Comparison of ENCODE assay signal across 22 cellular contexts in the genomic region with DNA sequence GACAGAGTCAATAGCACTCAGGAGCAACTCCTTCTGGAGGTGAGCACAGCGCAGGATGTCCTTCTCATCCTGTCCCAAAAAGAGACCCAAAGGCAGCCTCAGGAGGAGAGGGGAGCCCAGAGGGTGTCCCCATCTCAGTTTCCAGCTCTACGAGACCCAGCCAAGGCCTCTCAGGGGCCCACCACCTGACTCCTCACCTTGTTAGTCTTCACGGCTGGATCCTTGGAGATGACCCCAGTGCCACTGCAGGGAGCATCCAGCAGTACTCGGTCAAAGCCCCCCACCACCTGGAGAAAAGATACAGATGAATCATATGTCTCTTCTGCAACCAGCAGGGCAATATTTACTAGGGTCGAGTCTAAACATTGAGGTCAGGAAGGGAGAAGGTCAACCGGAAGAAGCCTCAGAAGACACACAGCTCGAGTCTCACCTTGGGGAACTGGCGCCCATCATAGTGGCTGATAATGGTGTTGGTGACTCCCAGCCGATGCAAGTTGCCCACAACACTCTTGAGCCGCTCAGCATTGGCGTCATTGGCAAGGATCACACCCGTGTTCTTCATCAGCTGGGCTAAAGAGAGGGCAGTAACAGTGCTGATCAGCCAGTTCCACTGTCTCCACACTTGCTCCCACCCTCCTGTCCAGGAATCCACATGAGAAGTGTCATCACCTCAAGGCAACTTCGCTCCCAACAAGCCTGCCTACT. TPM values are rescaled to one million over a fixed set of nuclear protein-coding genes. Genes with fewer than 3 reads are reported as not detected.
DNase-seq lines count a peak whose midpoint lies in the region; ATAC-seq, FAIRE-seq and TF ChIP-seq lines count a peak whose summit lies in the region.
"Had no signal": no experiment of that assay in that cellular context is flagged by ENCODE, and none has a peak within 500 bp of the region (broad histone marks: within the 10 kb centered on the region; RNA-seq: fewer than 3 reads in every experiment).

No MANE protein-coding gene starts in this region.

- H3K4me2 ChIP-seq in HepG2 (ENCODE audit: low read depth, low read length) (no peak overlapping the region), astrocyte (ENCODE audit: low read length) (no peak overlapping the region), parathyroid adenoma (ENCODE audit: low read length) (no peak overlapping the region)
- H3K4me2 ChIP-seq: BLaER1 treated with 17β-estradiol and CSF1 and Interleukin-3, amounts not matched to agents 10 nM and 100 nM had no signal

- ATAC-seq in HepG2 (no peak), right lobe of liver (no peak)
- ATAC-seq: CD8-positive, alpha-beta T cell; Panc1 had no signal

- H3K9me3 Mint-ChIP-seq in astrocyte (ENCODE audit: unreplicated experiment) (no peaks in the 10 kb centered on the region), glutamatergic neuron (ENCODE audit: unreplicated experiment) (peaks cover 3% of the 10 kb centered on the region)
- H3K9me3 Mint-ChIP-seq in activated CD4-positive, alpha-beta memory T cell treated with anti-CD3 and anti-CD28 coated beads for 36 hours, result no peaks in the 10 kb centered on the region
- H3K9me3 Mint-ChIP-seq: CD8-positive, alpha-beta T cell; IgD-negative memory B cell had no signal

- H3K9me3 ChIP-seq in HepG2 (ENCODE audit: low read length) (no peaks in the 10 kb centered on the region), right lobe of liver (no peaks in the 10 kb centered on the region), astrocyte (ENCODE audit: insufficient read depth, low read depth, low read length) (no peaks in the 10 kb centered on the region), parathyroid adenoma (ENCODE audit: control insufficient read depth, low read length) (no peaks in the 10 kb centered on the region)
- H3K9me3 ChIP-seq: BLaER1 treated with 17β-estradiol and CSF1 and Interleukin-3, amounts not matched to agents 10 nM and 100 nM; SJCRH30 had no signal

- POLR2A ChIA-PET in HepG2 (lab: Yijun Ruan, JAX), result interaction anchor here (1.1 kb wide), 1 partner anchor 18 kb away, joined by 3 read pairs; no protein-coding TSS in a partner anchor
- POLR2A ChIA-PET in activated CD4-positive, alpha-beta memory T cell treated with anti-CD3 and anti-CD28 coated beads for 36 hours (lab: Charles Lee), result no interaction called here

- H2AFZ ChIP-seq in HepG2 (ENCODE audit: low read length) (no peak overlapping the region), astrocyte (ENCODE audit: low read depth, low read length) (no peak overlapping the region), parathyroid adenoma (no peak overlapping the region)

- H3K4me1 ChIP-seq in HepG2 (ENCODE audit: insufficient read depth, low read length) (peaks cover 11% of the 10 kb centered on the region), right lobe of liver (peaks cover 0 to 6% (median 0%) of the 10 kb centered on the region in 4 donors), astrocyte (ENCODE audit: insufficient read depth, low read length) (no peaks in the 10 kb centered on the region), parathyroid adenoma (peaks cover 15% of the 10 kb centered on the region)
- H3K4me1 ChIP-seq: SJCRH30 had no signal

- DNase-seq in HepG2 (ENCODE audit: low spot score), result no peak
- DNase-seq in right lobe of liver, result no peak
- DNase-seq in astrocyte (ENCODE audit: low read depth), result no peak
- no peak for DNase-seq in DMS79 (lab: John Stamatoyannopoulos, UW)
- no peak for DNase-seq in glutamatergic neuron
- DNase-seq in activated CD4-positive, alpha-beta memory T cell treated with anti-CD3 and anti-CD28 coated beads for 36 hours, result no peak
- DNase-seq: CD8-positive, alpha-beta T cell; GOT3; HCEC 1CT; NCI-H1105; NCI-H146; NCI-H2029; NCI-H226; NCI-H510A treated with DMSO at 0.1 percent for 48 hours; NCI-H748 treated with DMSO at 0.1 percent for 48 hours; SJCRH30 had no signal

- H3K27me3 Mint-ChIP-seq in astrocyte (ENCODE audit: low read depth, unreplicated experiment), result no peaks in the 10 kb centered on the region
- H3K27me3 Mint-ChIP-seq in glutamatergic neuron (ENCODE audit: unreplicated experiment), result peaks cover 8% of the 10 kb centered on the region
- H3K27me3 Mint-ChIP-seq in activated CD4-positive, alpha-beta memory T cell treated with anti-CD3 and anti-CD28 coated beads for 36 hours, result no peaks in the 10 kb centered on the region
- H3K27me3 Mint-ChIP-seq: IgD-negative memory B cell had no signal

- no peak overlapping the region for H3K9ac ChIP-seq in HepG2 (ENCODE audit: insufficient read depth, low read depth, low read length)
- no peak overlapping the region for H3K9ac ChIP-seq in astrocyte (ENCODE audit: low read length)
- H3K9ac ChIP-seq in parathyroid adenoma, result no peak overlapping the region

- TF ChIP-seq POLR2A in HepG2 (IDR thresholded peaks at IDR 0.05; ENCODE audit: insufficient read depth in 1 of 2, low read depth in 2 of 2, low read length in 2 of 2) (no peak), right lobe of liver (IDR thresholded peaks at IDR 0.05) (no peak)

- TF ChIP-seq RAD21 in HepG2 (CRISPR knock-in tag; IDR thresholded peaks at IDR 0.05), result no peak

- H3K27me3 ChIP-seq in HepG2 (ENCODE audit: control insufficient read depth in 1 of 2, insufficient read depth in 2 of 2, low read length in 2 of 2), result no peaks in the 10 kb centered on the region
- H3K27me3 ChIP-seq in right lobe of liver, result no peaks in the 10 kb centered on the region
- no peaks in the 10 kb centered on the region for H3K27me3 ChIP-seq in astrocyte (ENCODE audit: insufficient read depth, low read length)
- H3K27me3 ChIP-seq in parathyroid adenoma (ENCODE audit: control insufficient read depth, insufficient read depth, low read length), result no peaks in the 10 kb centered on the region
- H3K27me3 ChIP-seq: BLaER1 treated with 17β-estradiol and CSF1 and Interleukin-3, amounts not matched to agents 10 nM and 100 nM; SJCRH30 had no signal

- CTCF ChIA-PET in HepG2 (lab: Yijun Ruan, JAX; ENCODE audit: low intra/inter-chr PET ratio, low total read pairs), result no interaction called here
- CTCF ChIA-PET in activated CD4-positive, alpha-beta memory T cell treated with anti-CD3 and anti-CD28 coated beads for 36 hours (lab: Charles Lee), result interaction anchor here (1.2 to 1.5 kb wide), 2 partner anchors 10 kb away, joined by 3 to 5 read pairs; no protein-coding TSS in a partner anchor

- WGBS in HepG2 (ENCODE audit: low lambda C conversion rate), result 99% methylated on average over 10 of the region's 13 CpGs
- 74% methylated on average over 6 of the region's 13 CpGs for WGBS in right lobe of liver (ENCODE audit: insufficient coverage, low coverage, low lambda C conversion rate, missing lambda C conversion rate)

- intact Hi-C loops in HepG2 (cut with micrococcal nuclease; ENCODE audit: unreplicated experiment), result no loop called here
- intact Hi-C loops in right lobe of liver (cut with DNase I), result no loop called here
- intact Hi-C loops in activated CD4-positive, alpha-beta memory T cell treated with anti-CD3 and anti-CD28 coated beads for 36 hours (cut with micrococcal nuclease), result no loop called here

- in situ Hi-C loops in HepG2 (cut with HindIII; ENCODE audit: extremely low pct_ligation_motif_present, low pct_unique_long_range_greater_than_20kb), result no loop called here

- H3K4me1 Mint-ChIP-seq in astrocyte (ENCODE audit: low read depth, unreplicated experiment) (no peaks in the 10 kb centered on the region), glutamatergic neuron (ENCODE audit: low read depth, unreplicated experiment) (peaks cover 4% of the 10 kb centered on the region)
- H3K4me1 Mint-ChIP-seq in activated CD4-positive, alpha-beta memory T cell treated with anti-CD3 and anti-CD28 coated beads for 36 hours (ENCODE audit: low read depth), result peaks cover 23% of the 10 kb centered on the region

- H3K4me3 ChIP-seq in HepG2 (replicated peaks in 1 of 3; ENCODE audit: insufficient read depth in 1 of 3, low read depth in 2 of 3, low read length in 3 of 3) (no peak overlapping the region), right lobe of liver (no peak overlapping the region), astrocyte (ENCODE audit: insufficient read depth, low read depth, low read length) (no peak overlapping the region), parathyroid adenoma (ENCODE audit: low read depth, low read length) (no peak overlapping the region)
- H3K4me3 ChIP-seq: BLaER1 treated with 17β-estradiol and CSF1 and Interleukin-3, amounts not matched to agents 10 nM and 100 nM; SJCRH30 had no signal

- peak overlapping the region; percentile 68 for H3K4me3 Mint-ChIP-seq in astrocyte (ENCODE audit: unreplicated experiment)
- no peak overlapping the region for H3K4me3 Mint-ChIP-seq in glutamatergic neuron (ENCODE audit: unreplicated experiment)
- H3K4me3 Mint-ChIP-seq in activated CD4-positive, alpha-beta memory T cell treated with anti-CD3 and anti-CD28 coated beads for 36 hours, result no peak overlapping the region
- H3K4me3 Mint-ChIP-seq: CD8-positive, alpha-beta T cell had no signal

- TF ChIP-seq CTCF in HepG2 (CRISPR knock-in tag; IDR thresholded peaks at IDR 0.05) (no peak), right lobe of liver (IDR thresholded peaks at IDR 0.05) (no peak), astrocyte (IDR thresholded peaks at IDR 0.05; ENCODE audit: insufficient read depth, low read depth, low read length) (no peak), parathyroid adenoma (IDR thresholded peaks at IDR 0.05) (no peak), glutamatergic neuron (IDR thresholded peaks at IDR 0.05; ENCODE audit: partially characterized antibody, unreplicated experiment) (no peak)

- TF ChIP-seq EP300 in HepG2 (IDR thresholded peaks at IDR 0.05; ENCODE audit: low read depth in 2 of 2, low read length in 2 of 2), result no peak
- TF ChIP-seq EP300 in HepG2 (CRISPR knock-in tag; IDR thresholded peaks at IDR 0.05; ENCODE audit: borderline replicate concordance), result no peak

- no peak overlapping the region for H3K27ac Mint-ChIP-seq in astrocyte (ENCODE audit: unreplicated experiment)
- no peak overlapping the region for H3K27ac Mint-ChIP-seq in glutamatergic neuron (ENCODE audit: unreplicated experiment)
- no peak overlapping the region for H3K27ac Mint-ChIP-seq in activated CD4-positive, alpha-beta memory T cell treated with anti-CD3 and anti-CD28 coated beads for 36 hours
- H3K27ac Mint-ChIP-seq: CD8-positive, alpha-beta T cell had no signal

- H3K27ac ChIP-seq in HepG2 (ENCODE audit: extremely low read length, insufficient read depth, low read length) (no peak overlapping the region), right lobe of liver (no peak overlapping the region), astrocyte (ENCODE audit: low read depth, low read length) (no peak overlapping the region), parathyroid adenoma (peak overlapping the region; percentile 90)
- H3K27ac ChIP-seq: BLaER1 treated with 17β-estradiol and CSF1 and Interleukin-3, amounts not matched to agents 10 nM and 100 nM; SJCRH30 had no signal

- peaks cover 9% of the 10 kb centered on the region for H3K79me2 ChIP-seq in HepG2 (ENCODE audit: insufficient read depth, low read length)
- peaks cover 53% of the 10 kb centered on the region for H3K79me2 ChIP-seq in astrocyte (ENCODE audit: insufficient read depth, low read length)
- H3K79me2 ChIP-seq in parathyroid adenoma, result peaks cover 8% of the 10 kb centered on the region

- H3K36me3 Mint-ChIP-seq in astrocyte (ENCODE audit: low read depth, unreplicated experiment) (peaks cover 27% of the 10 kb centered on the region), glutamatergic neuron (ENCODE audit: unreplicated experiment) (no peaks in the 10 kb centered on the region)
- peaks cover 60% of the 10 kb centered on the region for H3K36me3 Mint-ChIP-seq in activated CD4-positive, alpha-beta memory T cell treated with anti-CD3 and anti-CD28 coated beads for 36 hours

- no TSS peak for BruUV-seq in HepG2 (replicated peaks; lab: Mats Ljungman, UMichigan)

- peaks cover 31 to 66% of the 10 kb centered on the region in 2 experiments for H3K36me3 ChIP-seq in HepG2 (replicated peaks in 1 of 2; ENCODE audit: control insufficient read depth in 1 of 2, insufficient read depth in 2 of 2, low read length in 2 of 2)
- peaks cover 0 to 64% (median 22%) of the 10 kb centered on the region in 4 donors for H3K36me3 ChIP-seq in right lobe of liver
- peaks cover 60% of the 10 kb centered on the region for H3K36me3 ChIP-seq in astrocyte (ENCODE audit: insufficient read depth, low read length)
- no peaks in the 10 kb centered on the region for H3K36me3 ChIP-seq in parathyroid adenoma (ENCODE audit: control insufficient read depth, insufficient read depth, low read length)

- H4K20me1 ChIP-seq in HepG2 (ENCODE audit: insufficient read depth, low read length) (no peaks in the 10 kb centered on the region), astrocyte (ENCODE audit: insufficient read depth, low read length) (peaks cover 63% of the 10 kb centered on the region)

- FAIRE-seq in HepG2 (lab: Jason Lieb, UNC) (no peak), astrocyte (lab: Jason Lieb, UNC) (no peak)
- FAIRE-seq: G401.6, GM18507 had no signal

RNA-seq across cellular contexts. Expression of a gene that starts 4.8 kb away (rescaled TPM):
- total RNA-seq in HepG2 (2016; rRNA removed; fragmentation: Illumina TruSeq; extraction: Trizol) (7.0 and 12.8 TPM in 2 replicates), right lobe of liver (1 to 10 TPM; 5.5 to 9.3 (median 7.4) TPM), astrocyte (18.8 and 20.8 TPM in 2 replicates), glutamatergic neuron (ENCODE audit: unreplicated experiment) (50.3 TPM)
- 2.3 and 2.6 TPM in 2 replicates for total RNA-seq in HepG2 (2016; cell fraction: cytosol; rRNA removed; fragmentation: Illumina TruSeq; extraction: Trizol; ENCODE audit: low read depth)
- 6.1 and 12.5 TPM in 2 replicates for total RNA-seq in HepG2 (2016; cell fraction: insoluble cytoplasmic fraction; rRNA removed; fragmentation: Illumina TruSeq; extraction: Trizol)
- total RNA-seq in HepG2 (2016; cell fraction: membrane; rRNA removed; fragmentation: Illumina TruSeq; extraction: Trizol), result 4.1 and 5.9 TPM in 2 replicates
- total RNA-seq in HepG2 (2016; cell fraction: nucleus; rRNA removed; fragmentation: Illumina TruSeq; extraction: Trizol), result 13.7 and 16.1 TPM in 2 replicates
- polyA plus RNA-seq in HepG2 (2011; rRNA removed), result 14.6 and 18.3 TPM in 2 replicates
- 7.8 and 9.6 TPM in 2 replicates for polyA plus RNA-seq in HepG2 (2011; cell fraction: cytosol; rRNA removed)
- polyA plus RNA-seq in HepG2 (2011; cell fraction: nucleus; rRNA removed), result 132 TPM in 2 replicates
- 8.0 and 11.7 TPM in 2 replicates for polyA plus RNA-seq in HepG2 (2012)
- polyA plus RNA-seq in HepG2 (2016; cell fraction: cytosol; fragmentation: Illumina TruSeq; extraction: Trizol; ENCODE audit: low read depth), result 1.9 TPM in 2 replicates
- 6.6 and 8.2 TPM in 2 replicates for polyA plus RNA-seq in HepG2 (2016; cell fraction: insoluble cytoplasmic fraction; fragmentation: Illumina TruSeq; extraction: Trizol; ENCODE audit: low read depth)
- 3.2 and 3.5 TPM in 2 replicates for polyA plus RNA-seq in HepG2 (2016; cell fraction: membrane; fragmentation: Illumina TruSeq; extraction: Trizol; ENCODE audit: low read depth)
- polyA plus RNA-seq in HepG2 (2016; cell fraction: nucleus; fragmentation: Illumina TruSeq; extraction: Trizol; ENCODE audit: insufficient read depth, low read depth), result 54.2 and 55.8 TPM in 2 replicates
- polyA minus RNA-seq in HepG2 (2011; rRNA and poly(A)+ RNA removed; ENCODE audit: low replicate concordance), result 0.61 and 11.8 TPM in 2 replicates
- polyA minus RNA-seq in HepG2 (2011; cell fraction: cytosol; rRNA and poly(A)+ RNA removed), result 2.9 and 3.4 TPM in 2 replicates
- 12.5 and 14.4 TPM in 2 replicates for polyA minus RNA-seq in HepG2 (2011; cell fraction: nucleus; rRNA and poly(A)+ RNA removed)
- total RNA-seq in activated CD4-positive, alpha-beta memory T cell treated with anti-CD3 and anti-CD28 coated beads for 36 hours, result 10 to 100 TPM; 10.9 to 12.4 TPM

RNA-seq across cellular contexts. Expression of a gene that starts 7.4 kb away (rescaled TPM):
- 50.0 and 56.7 TPM in 2 replicates for total RNA-seq in HepG2 (2016; rRNA removed; fragmentation: Illumina TruSeq; extraction: Trizol)
- total RNA-seq in HepG2 (2016; cell fraction: cytosol; rRNA removed; fragmentation: Illumina TruSeq; extraction: Trizol; ENCODE audit: low read depth), result 12.9 and 15.9 TPM in 2 replicates
- 47.8 and 60.1 TPM in 2 replicates for total RNA-seq in HepG2 (2016; cell fraction: insoluble cytoplasmic fraction; rRNA removed; fragmentation: Illumina TruSeq; extraction: Trizol)
- total RNA-seq in HepG2 (2016; cell fraction: membrane; rRNA removed; fragmentation: Illumina TruSeq; extraction: Trizol), result 14.5 and 16.3 TPM in 2 replicates
- total RNA-seq in HepG2 (2016; cell fraction: nucleus; rRNA removed; fragmentation: Illumina TruSeq; extraction: Trizol), result 58.7 and 75.9 TPM in 2 replicates
- 47.3 and 52.9 TPM in 2 replicates for polyA plus RNA-seq in HepG2 (2011; rRNA removed)
- 23.1 and 25.0 TPM in 2 replicates for polyA plus RNA-seq in HepG2 (2011; cell fraction: cytosol; rRNA removed)
- 189 and 191 TPM in 2 replicates for polyA plus RNA-seq in HepG2 (2011; cell fraction: nucleus; rRNA removed)
- polyA plus RNA-seq in HepG2 (2012), result 39.3 and 51.1 TPM in 2 replicates
- 5.0 and 5.2 TPM in 2 replicates for polyA plus RNA-seq in HepG2 (2016; cell fraction: cytosol; fragmentation: Illumina TruSeq; extraction: Trizol; ENCODE audit: low read depth)
- polyA plus RNA-seq in HepG2 (2016; cell fraction: insoluble cytoplasmic fraction; fragmentation: Illumina TruSeq; extraction: Trizol; ENCODE audit: low read depth), result 58.8 and 61.3 TPM in 2 replicates
- polyA plus RNA-seq in HepG2 (2016; cell fraction: membrane; fragmentation: Illumina TruSeq; extraction: Trizol; ENCODE audit: low read depth), result 8.6 and 9.0 TPM in 2 replicates
- 230 and 250 TPM in 2 replicates for polyA plus RNA-seq in HepG2 (2016; cell fraction: nucleus; fragmentation: Illumina TruSeq; extraction: Trizol; ENCODE audit: insufficient read depth, low read depth)
- 70.3 and 126 TPM in 2 replicates for polyA minus RNA-seq in HepG2 (2011; rRNA and poly(A)+ RNA removed; ENCODE audit: low replicate concordance)
- polyA minus RNA-seq in HepG2 (2011; cell fraction: cytosol; rRNA and poly(A)+ RNA removed), result 17.4 and 20.0 TPM in 2 replicates
- 63.5 and 67.9 TPM in 2 replicates for polyA minus RNA-seq in HepG2 (2011; cell fraction: nucleus; rRNA and poly(A)+ RNA removed)
- total RNA-seq in right lobe of liver, result 10 to 100 TPM; 12.6 to 20.1 (median 18.5) TPM
- total RNA-seq in astrocyte, result 53.1 and 66.8 TPM in 2 replicates
- total RNA-seq in glutamatergic neuron (ENCODE audit: unreplicated experiment), result 53.5 TPM
- 10 to 100 TPM; 74.9 to 82.2 TPM for total RNA-seq in activated CD4-positive, alpha-beta memory T cell treated with anti-CD3 and anti-CD28 coated beads for 36 hours

RNA-seq across cellular contexts. Expression of a gene that starts 26.3 kb away (rescaled TPM):
- 3,038 and 4,052 TPM in 2 replicates for total RNA-seq in HepG2 (2016; rRNA removed; fragmentation: Illumina TruSeq; extraction: Trizol)
- total RNA-seq in HepG2 (2016; cell fraction: cytosol; rRNA removed; fragmentation: Illumina TruSeq; extraction: Trizol; ENCODE audit: low read depth), result 4,250 and 4,349 TPM in 2 replicates
- total RNA-seq in HepG2 (2016; cell fraction: insoluble cytoplasmic fraction; rRNA removed; fragmentation: Illumina TruSeq; extraction: Trizol), result 3,016 and 4,088 TPM in 2 replicates
- 3,384 and 3,615 TPM in 2 replicates for total RNA-seq in HepG2 (2016; cell fraction: membrane; rRNA removed; fragmentation: Illumina TruSeq; extraction: Trizol)
- 1,080 and 1,144 TPM in 2 replicates for total RNA-seq in HepG2 (2016; cell fraction: nucleus; rRNA removed; fragmentation: Illumina TruSeq; extraction: Trizol)
- polyA plus RNA-seq in HepG2 (2011; rRNA removed), result 12,395 and 12,722 TPM in 2 replicates
- polyA plus RNA-seq in HepG2 (2011; cell fraction: cytosol; rRNA removed), result 13,143 and 20,886 TPM in 2 replicates
- polyA plus RNA-seq in HepG2 (2011; cell fraction: nucleus; rRNA removed), result 4,563 and 5,385 TPM in 2 replicates
- polyA plus RNA-seq in HepG2 (2012), result 4,491 and 5,608 TPM in 2 replicates
- polyA plus RNA-seq in HepG2 (2016; cell fraction: cytosol; fragmentation: Illumina TruSeq; extraction: Trizol; ENCODE audit: low read depth), result 5,853 and 5,973 TPM in 2 replicates
- 5,263 and 5,331 TPM in 2 replicates for polyA plus RNA-seq in HepG2 (2016; cell fraction: insoluble cytoplasmic fraction; fragmentation: Illumina TruSeq; extraction: Trizol; ENCODE audit: low read depth)
- polyA plus RNA-seq in HepG2 (2016; cell fraction: membrane; fragmentation: Illumina TruSeq; extraction: Trizol; ENCODE audit: low read depth), result 4,187 and 4,205 TPM in 2 replicates
- 2,003 and 2,068 TPM in 2 replicates for polyA plus RNA-seq in HepG2 (2016; cell fraction: nucleus; fragmentation: Illumina TruSeq; extraction: Trizol; ENCODE audit: insufficient read depth, low read depth)
- polyA minus RNA-seq in HepG2 (2011; rRNA and poly(A)+ RNA removed; ENCODE audit: low replicate concordance), result 14,131 and 14,841 TPM in 2 replicates
- polyA minus RNA-seq in HepG2 (2011; cell fraction: cytosol; rRNA and poly(A)+ RNA removed), result 5,645 and 5,680 TPM in 2 replicates
- 1,044 and 1,523 TPM in 2 replicates for polyA minus RNA-seq in HepG2 (2011; cell fraction: nucleus; rRNA and poly(A)+ RNA removed)
- 1,000 to 10,000 TPM in 4 of 6 experiments, 100 to 1,000 TPM in 2; 788 to 3,247 (median 1,580) TPM for total RNA-seq in right lobe of liver
- total RNA-seq in astrocyte, result 5,151 and 5,167 TPM in 2 replicates
- 2,124 TPM for total RNA-seq in glutamatergic neuron (ENCODE audit: unreplicated experiment)
- 1,000 to 10,000 TPM; 5,823 to 5,836 TPM for total RNA-seq in activated CD4-positive, alpha-beta memory T cell treated with anti-CD3 and anti-CD28 coated beads for 36 hours

RNA-seq across cellular contexts. Expression of a gene that starts 46.5 kb away (rescaled TPM):
- 148 and 156 TPM in 2 replicates for total RNA-seq in HepG2 (2016; rRNA removed; fragmentation: Illumina TruSeq; extraction: Trizol)
- 15.5 and 17.3 TPM in 2 replicates for total RNA-seq in HepG2 (2016; cell fraction: cytosol; rRNA removed; fragmentation: Illumina TruSeq; extraction: Trizol; ENCODE audit: low read depth)
- total RNA-seq in HepG2 (2016; cell fraction: insoluble cytoplasmic fraction; rRNA removed; fragmentation: Illumina TruSeq; extraction: Trizol), result 147 and 150 TPM in 2 replicates
- 36.3 and 39.7 TPM in 2 replicates for total RNA-seq in HepG2 (2016; cell fraction: membrane; rRNA removed; fragmentation: Illumina TruSeq; extraction: Trizol)
- total RNA-seq in HepG2 (2016; cell fraction: nucleus; rRNA removed; fragmentation: Illumina TruSeq; extraction: Trizol), result 250 and 271 TPM in 2 replicates
- polyA plus RNA-seq in HepG2 (2011; rRNA removed), result 76.2 and 82.8 TPM in 2 replicates
- polyA plus RNA-seq in HepG2 (2011; cell fraction: cytosol; rRNA removed), result 64.8 and 67.1 TPM in 2 replicates
- polyA plus RNA-seq in HepG2 (2011; cell fraction: nucleus; rRNA removed), result 148 and 172 TPM in 2 replicates
- polyA plus RNA-seq in HepG2 (2012), result 74.3 and 85.1 TPM in 2 replicates
- 8.7 and 9.0 TPM in 2 replicates for polyA plus RNA-seq in HepG2 (2016; cell fraction: cytosol; fragmentation: Illumina TruSeq; extraction: Trizol; ENCODE audit: low read depth)
- polyA plus RNA-seq in HepG2 (2016; cell fraction: insoluble cytoplasmic fraction; fragmentation: Illumina TruSeq; extraction: Trizol; ENCODE audit: low read depth), result 121 and 138 TPM in 2 replicates
- polyA plus RNA-seq in HepG2 (2016; cell fraction: membrane; fragmentation: Illumina TruSeq; extraction: Trizol; ENCODE audit: low read depth), result 17.5 and 22.9 TPM in 2 replicates
- 343 and 358 TPM in 2 replicates for polyA plus RNA-seq in HepG2 (2016; cell fraction: nucleus; fragmentation: Illumina TruSeq; extraction: Trizol; ENCODE audit: insufficient read depth, low read depth)
- polyA minus RNA-seq in HepG2 (2011; rRNA and poly(A)+ RNA removed; ENCODE audit: low replicate concordance), result 130 and 210 TPM in 2 replicates
- polyA minus RNA-seq in HepG2 (2011; cell fraction: cytosol; rRNA and poly(A)+ RNA removed), result 76.1 and 89.0 TPM in 2 replicates
- polyA minus RNA-seq in HepG2 (2011; cell fraction: nucleus; rRNA and poly(A)+ RNA removed), result 87.0 and 130 TPM in 2 replicates
- total RNA-seq in right lobe of liver, result 100 to 1,000 TPM in 1 of 6 experiments, 10 to 100 TPM in 5; 66.7 to 102 (median 82.3) TPM
- 319 and 329 TPM in 2 replicates for total RNA-seq in astrocyte
- 957 TPM for total RNA-seq in glutamatergic neuron (ENCODE audit: unreplicated experiment)
- 100 to 1,000 TPM; 302 to 305 TPM for total RNA-seq in activated CD4-positive, alpha-beta memory T cell treated with anti-CD3 and anti-CD28 coated beads for 36 hours
